In genomic region chr7:132604090-132604489, GRCh38 we compare ENCODE assay signal across 29 cellular contexts. TPM values are rescaled to one million over a fixed set of nuclear protein-coding genes. Genes with fewer than 3 reads are reported as not detected.
"Had no signal": no experiment of that assay in that cellular context is flagged by ENCODE, and none has a peak within 500 bp of the region (broad histone marks: within the 10 kb centered on the region; RNA-seq: fewer than 3 reads in every experiment).

No MANE protein-coding gene starts in this region.

- H3K4me1 ChIP-seq: colonic mucosa, esophagus muscularis mucosa, foreskin keratinocyte, gastroesophageal sphincter, pancreas, right lobe of liver, stomach, thyroid gland had no signal

- H3K27me3 ChIP-seq: colonic mucosa, esophagus muscularis mucosa, heart right ventricle, neutrophil, pancreas, thyroid gland had no signal

- H3K4me1 Mint-ChIP-seq: immature natural killer cell, mesothelial cell of epicardium, naive B cell, neural crest cell had no signal

- DNase-seq: colonic mucosa; effector CD8-positive, alpha-beta T cell; foreskin keratinocyte; heart right ventricle; hypothalamus; immature natural killer cell; islet precursor cell; kidney glomerular epithelial cell; mesenchymal stem cell; mucosa of descending colon; naive B cell; pancreas; retina; right lobe of liver; stimulated activated CD4-positive, alpha-beta T cell treated with anti-CD3 and anti-CD28 coated beads, Interleukin-15, amount 100 ng/mL, for 24 hours; stimulated activated CD4-positive, alpha-beta T cell treated with anti-CD3 and anti-CD28 coated beads, Interleukin-2, amount 100 ng/mL, for 48 hours; stimulated activated naive CD4-positive, alpha-beta T cell treated with Interleukin-2 at 50 U/mL for 16 hours; stomach; thyroid gland; trophoblast cell had no signal

- H3K9me3 Mint-ChIP-seq: dendritic cell treated with granulocyte-macrophage colony-stimulating factor and Interleukin-4, amounts not matched to agents 40 ng/mL and 50 ng/mL, for 4 days; endodermal cell; immature natural killer cell; mesothelial cell of epicardium; naive B cell; natural killer cell treated with Interleukin-12 subunit alpha and Interleukin-12 subunit beta and Interleukin-15 and Interleukin-18, amount 100 ng/mL, for 72 hours; neural crest cell had no signal

- H3K36me3 ChIP-seq: colonic mucosa, esophagus muscularis mucosa, gastroesophageal sphincter, heart right ventricle, neutrophil, pancreas, right lobe of liver, stomach, thyroid gland had no signal

- H3K27ac Mint-ChIP-seq: dendritic cell treated with granulocyte-macrophage colony-stimulating factor and Interleukin-4, amounts not matched to agents 40 ng/mL and 50 ng/mL, for 4 days; endodermal cell; immature natural killer cell; mesothelial cell of epicardium; naive B cell; natural killer cell treated with Interleukin-12 subunit alpha and Interleukin-12 subunit beta and Interleukin-15 and Interleukin-18, amount 100 ng/mL, for 72 hours had no signal

- H3K27ac ChIP-seq: colonic mucosa, esophagus muscularis mucosa, foreskin keratinocyte, gastroesophageal sphincter, heart right ventricle, neutrophil, pancreas, right lobe of liver, stomach, thyroid gland had no signal

- H3K36me3 Mint-ChIP-seq: mesothelial cell of epicardium; naive B cell; natural killer cell treated with Interleukin-12 subunit alpha and Interleukin-12 subunit beta and Interleukin-15 and Interleukin-18, amount 100 ng/mL, for 72 hours had no signal

- H3K27me3 Mint-ChIP-seq: dendritic cell treated with granulocyte-macrophage colony-stimulating factor and Interleukin-4, amounts not matched to agents 40 ng/mL and 50 ng/mL, for 4 days had no signal

- ATAC-seq: foreskin keratinocyte; gastroesophageal sphincter; mucosa of descending colon; natural killer cell treated with Interleukin-12 subunit alpha and Interleukin-12 subunit beta and Interleukin-15 and Interleukin-18, amount 100 ng/mL, for 72 hours; pancreas; right lobe of liver had no signal

- H3K9me3 ChIP-seq: colonic mucosa, esophagus muscularis mucosa, gastroesophageal sphincter, heart right ventricle, mucosa of descending colon, neutrophil, pancreas, right lobe of liver, stomach, thyroid gland had no signal

- H3K4me3 ChIP-seq: colonic mucosa, esophagus muscularis mucosa, gastroesophageal sphincter, heart right ventricle, mucosa of descending colon, pancreas, right lobe of liver, stomach, thyroid gland had no signal

- H3K4me3 Mint-ChIP-seq: dendritic cell treated with granulocyte-macrophage colony-stimulating factor and Interleukin-4, amounts not matched to agents 40 ng/mL and 50 ng/mL, for 4 days; endodermal cell; immature natural killer cell; mesothelial cell of epicardium; naive B cell; natural killer cell treated with Interleukin-12 subunit alpha and Interleukin-12 subunit beta and Interleukin-15 and Interleukin-18, amount 100 ng/mL, for 72 hours; neural crest cell had no signal

RNA-seq across cellular contexts. Expression of gene PLXNA4, which starts 27.8 kb away (rescaled TPM):
- total RNA-seq: epithelial cell of proximal tubule, foreskin keratinocyte had no signal
